ENCODE assay signal across 1 cellular context in the genomic region with DNA sequence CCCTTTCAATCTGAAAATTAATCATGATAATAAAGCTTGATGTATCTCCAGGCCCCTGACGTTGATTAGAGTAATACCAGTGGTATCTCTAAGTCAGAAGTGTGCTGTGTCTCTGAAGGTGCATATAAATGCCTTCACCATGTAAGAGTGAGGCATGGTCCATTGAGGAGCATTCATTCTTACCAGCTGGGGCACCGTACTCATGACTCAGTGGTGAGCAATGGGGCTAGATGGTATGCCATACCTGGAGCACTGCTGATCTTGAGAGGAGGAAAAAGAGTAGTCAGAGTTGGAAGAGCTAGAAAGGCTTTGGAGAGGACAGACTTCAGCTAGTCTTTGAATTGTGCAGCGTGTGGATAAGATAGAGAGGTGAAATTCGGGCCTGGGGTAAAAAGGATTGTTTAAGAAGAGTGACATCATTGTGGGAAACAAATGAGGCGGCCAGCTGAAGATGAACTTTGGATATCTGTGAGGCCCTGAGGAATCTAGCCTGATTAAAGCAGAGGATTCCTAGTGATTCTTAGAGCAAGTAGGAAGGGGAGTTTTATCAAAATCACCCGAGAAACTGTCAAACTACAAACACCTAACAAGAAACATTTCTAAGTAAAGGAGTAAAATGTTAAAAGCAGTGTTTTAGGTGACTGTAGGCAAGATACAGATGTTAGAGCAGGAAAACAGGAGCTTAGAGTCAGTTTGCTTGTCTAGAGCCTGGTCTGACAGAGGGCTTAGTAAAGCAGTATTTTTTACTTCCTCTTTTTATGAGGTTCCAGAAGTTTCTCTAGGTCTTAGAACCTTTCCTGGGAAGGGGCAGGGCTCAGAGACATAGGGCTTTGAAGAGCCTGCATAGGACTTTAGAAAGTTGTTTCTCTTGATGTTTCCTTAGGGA.
TF ChIP-seq lines count a peak whose summit lies in the region.

No MANE protein-coding gene starts in this region.

TF ChIP-seq in WTC11, 78 proteins besides CTCF, POLR2A, EP300 and RAD21 (continued from another document):
- TF ChIP-seq TP53 (CRISPR knock-in tag; IDR thresholded peaks at IDR 0.05) (no peak), ZNF416 (CRISPR knock-in tag; IDR thresholded peaks at IDR 0.05) (no peak)
